ENCODE assay signal across 1 cellular context in genomic region chr3:119322523-119323400, GRCh38.
TF ChIP-seq lines count a peak whose summit lies in the region.

No MANE protein-coding gene starts in this region.

TF ChIP-seq in K562, 482 proteins besides CTCF, POLR2A, EP300 and RAD21 (continued from another document and continues in another):
- no peak for TF ChIP-seq E2F5 (CRISPR knock-in tag; IDR thresholded peaks at IDR 0.05)
- no peak for TF ChIP-seq ESRRB (CRISPR knock-in tag; IDR thresholded peaks at IDR 0.05; ENCODE audit: borderline replicate concordance)
- TF ChIP-seq KAT8 (IDR thresholded peaks at IDR 0.05; ENCODE audit: low read depth), result no peak
- TF ChIP-seq HDAC3 (IDR thresholded peaks at IDR 0.05; ENCODE audit: borderline replicate concordance, partially characterized antibody), result no peak
- no peak for TF ChIP-seq ETS2 (tag; IDR thresholded peaks at IDR 0.05; ENCODE audit: borderline replicate concordance, poor library complexity, severe bottlenecking)
- no peak for TF ChIP-seq ZNF699 (CRISPR knock-in tag; IDR thresholded peaks at IDR 0.05; ENCODE audit: insufficient replicate concordance)
- peak; percentile 61 to 68 for TF ChIP-seq NRF1 (conservative IDR thresholded peaks at IDR 0.05 in 1 of 2, IDR thresholded peaks at IDR 0.05 in 1 of 2)
- TF ChIP-seq ZBTB17 (CRISPR knock-in tag; IDR thresholded peaks at IDR 0.05), result no peak
- TF ChIP-seq HMG20A (CRISPR knock-in tag; conservative IDR thresholded peaks at IDR 0.05), result no peak
- TF ChIP-seq ZNF384 (IDR thresholded peaks at IDR 0.05; ENCODE audit: low read depth, low read length), result no peak
- TF ChIP-seq ZNF280B (CRISPR knock-in tag; IDR thresholded peaks at IDR 0.05), result no peak
- no peak for TF ChIP-seq POLR3A (IDR thresholded peaks at IDR 0.05; ENCODE audit: borderline replicate concordance, extremely low read depth, insufficient read depth, insufficient read length)
- no peak for TF ChIP-seq CBX8 (IDR thresholded peaks at IDR 0.05; ENCODE audit: borderline replicate concordance, extremely low read depth, low read depth, low read length, poor library complexity, severe bottlenecking)
- no peak for TF ChIP-seq ZNF224 (CRISPR knock-in tag; IDR thresholded peaks at IDR 0.05)
- no peak for TF ChIP-seq ILF3 (IDR thresholded peaks at IDR 0.05; ENCODE audit: borderline replicate concordance)
- no peak for TF ChIP-seq ZNF785 (CRISPR knock-in tag; IDR thresholded peaks at IDR 0.05)
- TF ChIP-seq SETDB1 (IDR thresholded peaks at IDR 0.05; ENCODE audit: low read length), result no peak
- TF ChIP-seq KDM4B (IDR thresholded peaks at IDR 0.05; ENCODE audit: borderline replicate concordance in 2 of 2, low read depth in 1 of 2), result no peak
- TF ChIP-seq KLF13 (tag; IDR thresholded peaks at IDR 0.05; ENCODE audit: borderline replicate concordance, low read depth), result no peak
- no peak for TF ChIP-seq FOXA1 (IDR thresholded peaks at IDR 0.05; ENCODE audit: borderline replicate concordance)
- TF ChIP-seq CEBPZ (IDR thresholded peaks at IDR 0.05; ENCODE audit: borderline replicate concordance, low read depth, low read length), result no peak
- TF ChIP-seq TAF9B (IDR thresholded peaks at IDR 0.05; ENCODE audit: partially characterized antibody), result peak; percentile 52
- no peak for TF ChIP-seq MAFG (tag; conservative IDR thresholded peaks at IDR 0.05)
- no peak for TF ChIP-seq SNIP1 (IDR thresholded peaks at IDR 0.05; ENCODE audit: low read depth)
- TF ChIP-seq MLLT1 (IDR thresholded peaks at IDR 0.05), result no peak
- TF ChIP-seq AFF1 (IDR thresholded peaks at IDR 0.05; ENCODE audit: low read depth in 1 of 2, partially characterized antibody in 2 of 2), result no peak
- 0 out of 2 replicates have a peak, but pooled peaks have one; percentile 15 for TF ChIP-seq ZBTB9 (CRISPR knock-in tag; IDR thresholded peaks at IDR 0.05)
- TF ChIP-seq THAP12 (CRISPR knock-in tag; IDR thresholded peaks at IDR 0.05), result no peak
- peak; percentile 69 for TF ChIP-seq JUND (IDR thresholded peaks at IDR 0.05; ENCODE audit: borderline replicate concordance, low read depth, low read length)
- no peak for TF ChIP-seq JUND (tag; IDR thresholded peaks at IDR 0.05; ENCODE audit: borderline replicate concordance, low read depth, low read length)
- TF ChIP-seq NCOA6 (IDR thresholded peaks at IDR 0.05), result no peak
- no peak for TF ChIP-seq IRF2 (CRISPR knock-in tag; IDR thresholded peaks at IDR 0.05)
- no peak for TF ChIP-seq HOXB6 (CRISPR knock-in tag; IDR thresholded peaks at IDR 0.05; ENCODE audit: borderline replicate concordance)
- TF ChIP-seq ZHX1 (conservative IDR thresholded peaks at IDR 0.05; ENCODE audit: low read length), result no peak
- no peak for TF ChIP-seq KAT7 (CRISPR knock-in tag; IDR thresholded peaks at IDR 0.05; ENCODE audit: borderline replicate concordance)
